1 cellular context compared by ENCODE assay signal in genomic region chr12:110563702-110564470, GRCh38.
TF ChIP-seq lines count a peak whose summit lies in the region.

No MANE protein-coding gene starts in this region.

TF ChIP-seq in K562, 482 proteins besides CTCF, POLR2A, EP300 and RAD21 (continued from another document):
- TF ChIP-seq CGGBP1 (CRISPR knock-in tag; IDR thresholded peaks at IDR 0.05), result no peak
- TF ChIP-seq C11orf30 (IDR thresholded peaks at IDR 0.05; ENCODE audit: low read depth), result peak; percentile 70
- peak; percentile 81 for TF ChIP-seq ZNF316 (IDR thresholded peaks at IDR 0.05)
- peak; percentile 69 for TF ChIP-seq ESRRA (IDR thresholded peaks at IDR 0.05; ENCODE audit: borderline replicate concordance, low read depth)
- no peak for TF ChIP-seq PBX2 (CRISPR knock-in tag; IDR thresholded peaks at IDR 0.05; ENCODE audit: low read depth)
- TF ChIP-seq PBX2 (tag; conservative IDR thresholded peaks at IDR 0.05; ENCODE audit: low read depth), result no peak
- TF ChIP-seq PRPF4 (IDR thresholded peaks at IDR 0.05; ENCODE audit: insufficient read depth, low read depth, low read length, poor library complexity, severe bottlenecking), result no peak
- TF ChIP-seq MIER1 (IDR thresholded peaks at IDR 0.05; ENCODE audit: low read depth), result no peak
- peak; percentile 33; the same call in 1 of the 2 replicates for TF ChIP-seq MAFF (IDR thresholded peaks at IDR 0.05; ENCODE audit: low read length)
- no peak for TF ChIP-seq PTRF (tag; IDR thresholded peaks at IDR 0.05)
- TF ChIP-seq MAFK (IDR thresholded peaks at IDR 0.05; ENCODE audit: low read length), result peak; percentile 21
- no peak for TF ChIP-seq ZNF347 (CRISPR knock-in tag; IDR thresholded peaks at IDR 0.05; ENCODE audit: low read depth)
- TF ChIP-seq MAFG (tag; conservative IDR thresholded peaks at IDR 0.05), result peak; percentile 59
